In genomic region chr4:73589887-73590801, GRCh38 we compare ENCODE assay signal across 9 cellular contexts. TPM values are rescaled to one million over a fixed set of nuclear protein-coding genes. Genes with fewer than 3 reads are reported as not detected.
DNase-seq lines count a peak whose midpoint lies in the region; ATAC-seq, FAIRE-seq and TF ChIP-seq lines count a peak whose summit lies in the region.
"Had no signal": no experiment of that assay in that cellular context is flagged by ENCODE, and none has a peak within 500 bp of the region (broad histone marks: within the 10 kb centered on the region; RNA-seq: fewer than 3 reads in every experiment).

No MANE protein-coding gene starts in this region.

- H4K20me1 ChIP-seq in DND-41 (ENCODE audit: insufficient read depth, low read length) = no peaks in the 10 kb centered on the region
- H4K20me1 ChIP-seq in MM.1S (ENCODE audit: insufficient read depth, low read length) = no peaks in the 10 kb centered on the region

- H3K27me3 Mint-ChIP-seq in immature natural killer cell (ENCODE audit: low read depth in 3 of 3) (peaks cover 0 to 4% (median 0%) of the 10 kb centered on the region in 3 donors), CD14-positive monocyte (ENCODE audit: low read depth in 3 of 3) (no peaks in the 10 kb centered on the region)

- H3K9ac ChIP-seq in DND-41 (ENCODE audit: low read depth, low read length) (peak overlapping the region; percentile 18; the same call in 1 of the 2 replicates), MM.1S (ENCODE audit: low read length) (peak overlapping the region; percentile 72)

- H3K4me1 ChIP-seq in DND-41 (ENCODE audit: insufficient read depth, low read length) (peaks cover 35% of the 10 kb centered on the region), MM.1S (ENCODE audit: low read length) (peaks cover 29% of the 10 kb centered on the region)

- H3K4me3 ChIP-seq in DND-41 (ENCODE audit: low read depth in 1 of 2, low read length in 2 of 2) (no peak overlapping the region), MM.1S (ENCODE audit: low read length) (peak overlapping the region; percentile 52)

- H3K27ac ChIP-seq in DND-41 (ENCODE audit: low read length) (peak overlapping the region; percentile 52; the same call in 1 of the 2 replicates), MM.1S (ENCODE audit: low read length) (peak overlapping the region; percentile 87)

- H3K9me3 ChIP-seq in DND-41 (ENCODE audit: insufficient read depth, low read length, severe bottlenecking) = no peaks in the 10 kb centered on the region
- no peaks in the 10 kb centered on the region for H3K9me3 ChIP-seq in MM.1S (replicated peaks; ENCODE audit: insufficient read depth, low read length)

- H3K27me3 ChIP-seq in DND-41 (ENCODE audit: insufficient read depth, low read length, poor library complexity) (no peaks in the 10 kb centered on the region), MM.1S (replicated peaks; ENCODE audit: insufficient read depth, low read length) (no peaks in the 10 kb centered on the region)

- H3K9me3 Mint-ChIP-seq in immature natural killer cell = peaks cover 0 to 3% (median 0%) of the 10 kb centered on the region in 6 donors
- H3K9me3 Mint-ChIP-seq in CD14-positive monocyte = no peaks in the 10 kb centered on the region

- no peak overlapping the region for H3K4me2 ChIP-seq in DND-41 (ENCODE audit: insufficient read depth, low read length)
- peak overlapping the region; percentile 90 for H3K4me2 ChIP-seq in MM.1S (ENCODE audit: low read depth, low read length)

- DNase-seq in DND-41 (no peak), MM.1S (peak; percentile 78), astrocyte of the hippocampus (ENCODE audit: low read depth, low spot score) (peak; percentile 39), KG1 (lab: John Stamatoyannopoulos, UW) (no peak), RCC 7860 (ENCODE audit: low spot score) (no peak), immature natural killer cell (no peak), CD14-positive monocyte (ENCODE audit: low spot score) (no peak)

- H3K4me1 Mint-ChIP-seq in immature natural killer cell (no peaks in the 10 kb centered on the region), CD14-positive monocyte (peaks cover 8% of the 10 kb centered on the region)

- H3K79me2 ChIP-seq in DND-41 (ENCODE audit: insufficient read depth, low read length) (no peaks in the 10 kb centered on the region), MM.1S (ENCODE audit: low read length) (no peaks in the 10 kb centered on the region)

- intact Hi-C loops in CD14-positive monocyte (cut with micrococcal nuclease) = no loop called here

- H3K27ac Mint-ChIP-seq in immature natural killer cell (no peak overlapping the region), CD14-positive monocyte (peak overlapping the region in 1 of 7 donors; percentile 44)

- H3K9me2 ChIP-seq in MM.1S (replicated peaks; ENCODE audit: insufficient read depth, low read length) = no peaks in the 10 kb centered on the region

- FAIRE-seq in RCC 7860 (lab: Jason Lieb, UNC) = no peak

- TF ChIP-seq CTCF in DND-41 (IDR thresholded peaks at IDR 0.05; ENCODE audit: borderline replicate concordance, extremely low read depth, low read length, poor library complexity, severe bottlenecking) = no peak
- TF ChIP-seq CTCF in MM.1S (IDR thresholded peaks at IDR 0.05; ENCODE audit: low read length) = no peak
- no peak for TF ChIP-seq CTCF in CD14-positive monocyte (IDR thresholded peaks at IDR 0.05)

- H3K4me3 Mint-ChIP-seq in immature natural killer cell (no peak overlapping the region), CD14-positive monocyte (no peak overlapping the region)

- H3F3A ChIP-seq in MM.1S (ENCODE audit: insufficient read depth, low read length) = peaks cover 20% of the 10 kb centered on the region

- H3K36me3 ChIP-seq in DND-41 (ENCODE audit: insufficient read depth, low read length) (no peaks in the 10 kb centered on the region), MM.1S (replicated peaks; ENCODE audit: insufficient read depth, low read length) (no peaks in the 10 kb centered on the region)

- peak overlapping the region; percentile 55 for H2AFZ ChIP-seq in DND-41 (ENCODE audit: low read depth, low read length)
- H2AFZ ChIP-seq in MM.1S (ENCODE audit: low read length) = peak overlapping the region; percentile 49

- ATAC-seq in DND-41 (ENCODE audit: insufficient read depth, low read depth) = peak; percentile 27; the same call in 2 of the 3 replicates
- ATAC-seq in GM21576 (IDR thresholded peaks at IDR 0.05; ENCODE audit: unreplicated experiment) = peak; percentile 92

- H3K36me3 Mint-ChIP-seq in immature natural killer cell (no peaks in the 10 kb centered on the region), CD14-positive monocyte (no peaks in the 10 kb centered on the region)

RNA-seq across cellular contexts. Expression of gene RASSF6, which starts 30.1 kb away (rescaled TPM):
- polyA plus RNA-seq in immature natural killer cell (not detected), CD14-positive monocyte (not detected)
- polyA plus RNA-seq: neural cell had no signal

Comparison
In these comparisons a context has a peak if more than half of its experiments do, and no peak if none do; other contexts are left out.
1. DNase-seq: peak in MM.1S (single experiment) and astrocyte of the hippocampus (single experiment); none in DND-41 (single experiment), KG1 (single experiment), RCC 7860 (single experiment), immature natural killer cell (0 of 3) and CD14-positive monocyte (single experiment).